In the genomic region with DNA sequence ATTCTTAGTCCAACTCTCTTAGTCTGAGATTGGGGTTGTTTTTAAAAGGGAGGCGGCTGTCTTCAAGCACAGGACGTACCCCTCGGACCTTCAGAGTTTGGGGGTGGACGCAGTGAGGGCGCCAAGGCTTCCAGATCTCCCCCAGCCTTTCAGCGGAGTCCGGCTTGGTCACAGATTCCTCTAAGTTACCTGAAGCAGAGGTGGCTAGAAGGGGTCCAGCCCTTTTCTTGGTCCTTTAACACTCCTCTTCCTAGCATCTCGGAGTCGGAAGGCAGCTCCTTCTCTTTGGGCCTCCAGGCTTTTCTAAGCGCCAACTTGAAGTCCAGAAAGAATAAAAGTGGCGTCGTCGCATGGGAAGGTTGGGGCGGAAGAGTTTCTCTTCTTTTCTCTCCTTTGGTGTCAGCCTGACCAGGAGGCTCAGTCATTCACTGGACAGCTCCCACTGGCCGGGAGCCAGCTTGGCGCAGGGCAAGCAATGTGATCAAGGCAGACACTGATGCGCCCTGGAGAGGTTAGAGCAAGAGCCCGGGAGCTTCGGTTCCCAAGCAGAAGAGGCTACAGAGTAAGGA, we compare ENCODE assay signal across 8 cellular contexts. TPM values are rescaled to one million over a fixed set of nuclear protein-coding genes. Genes with fewer than 3 reads are reported as not detected.
DNase-seq lines count a peak whose midpoint lies in the region; ATAC-seq, FAIRE-seq and TF ChIP-seq lines count a peak whose summit lies in the region.

No MANE protein-coding gene starts in this region.

- peaks cover 3% of the 10 kb centered on the region for H3K27me3 Mint-ChIP-seq in Caco-2 (ENCODE audit: insufficient read depth, unreplicated experiment)
- H3K27me3 Mint-ChIP-seq in activated T-cell treated with anti-CD3 and anti-CD28 coated beads, Interleukin-2, amount 50 U/mL, for 72 hours (ENCODE audit: low read depth) = peaks cover 56% of the 10 kb centered on the region

- H3K9me3 ChIP-seq in Caco-2 (no peaks in the 10 kb centered on the region), ovary (no peaks in the 10 kb centered on the region)

- peak overlapping the region; percentile 38 for H3K4me3 ChIP-seq in Caco-2 (ENCODE audit: low read depth, low read length)
- peak overlapping the region; percentile 33 for H3K4me3 ChIP-seq in ovary

- peaks cover 42% of the 10 kb centered on the region for H3K36me3 Mint-ChIP-seq in Caco-2 (ENCODE audit: insufficient read depth, unreplicated experiment)
- peaks cover 0 to 2% of the 10 kb centered on the region in 2 donors for H3K36me3 Mint-ChIP-seq in activated T-cell treated with anti-CD3 and anti-CD28 coated beads, Interleukin-2, amount 50 U/mL, for 72 hours (ENCODE audit: insufficient read depth in 2 of 2)

- intact Hi-C loops in Caco-2 (cut with micrococcal nuclease; ENCODE audit: unreplicated experiment) = loop anchor here (1.0 kb wide), 2 partner anchors 19 to 50 kb away; no protein-coding TSS in a partner anchor
- intact Hi-C loops in head of caudate nucleus (cut with DNase I) = loop anchor here (5.0 kb wide), 1 partner anchor 50 kb away; the partner anchor contains the start of gene RNASE4
- intact Hi-C loops in ovary (cut with DNase I) = loop anchor here in 1 of 4 donors (5.0 kb wide), 1 partner anchor 50 kb away; the partner anchor contains the start of gene RNASE4

- H3K27ac Mint-ChIP-seq in Caco-2 (ENCODE audit: unreplicated experiment) = peak overlapping the region; percentile 92
- peak overlapping the region; percentile 11 for H3K27ac Mint-ChIP-seq in activated T-cell treated with anti-CD3 and anti-CD28 coated beads, Interleukin-2, amount 50 U/mL, for 72 hours

- ATAC-seq in activated T-cell treated with anti-CD3 and anti-CD28 coated beads, Interleukin-2, amount 50 U/mL, for 72 hours (replicated peaks in 1 of 2) = no peak

- H3K27me3 ChIP-seq in Caco-2 (replicated peaks; ENCODE audit: control insufficient read depth, insufficient read depth, low read length) = no peaks in the 10 kb centered on the region
- H3K27me3 ChIP-seq in ovary = no peaks in the 10 kb centered on the region

- H3K4me3 Mint-ChIP-seq in Caco-2 (ENCODE audit: unreplicated experiment) = peak overlapping the region; percentile 93
- H3K4me3 Mint-ChIP-seq in activated T-cell treated with anti-CD3 and anti-CD28 coated beads, Interleukin-2, amount 50 U/mL, for 72 hours = peak overlapping the region; percentile 88 to 92

- H3K36me3 ChIP-seq in Caco-2 (ENCODE audit: control insufficient read depth, insufficient read depth, low read length) (no peaks in the 10 kb centered on the region), ovary (no peaks in the 10 kb centered on the region)

- BruUV-seq in Caco-2 (replicated peaks; lab: Mats Ljungman, UMichigan) = no TSS peak

- H3K27ac ChIP-seq in ovary = no peak overlapping the region

- no peak for TF ChIP-seq POLR2A in ovary (IDR thresholded peaks at IDR 0.05)

- no peak for TF ChIP-seq EP300 in ovary (IDR thresholded peaks at IDR 0.05)

- no peak for FAIRE-seq in HTR-8/SVneo (lab: Jason Lieb, UNC)

- WGBS in ovary, 3 donors = 0 to 1% (median 0%) methylated on average over 19 of the region's 19 CpGs

- TF ChIP-seq CTCF in Caco-2 (IDR thresholded peaks at IDR 0.05; ENCODE audit: insufficient read depth in 1 of 2, low read depth in 1 of 2, low read length in 1 of 2, severe bottlenecking in 1 of 2, unreplicated experiment in 1 of 2) (no peak), ovary (IDR thresholded peaks at IDR 0.05) (no peak)

- H3K4me1 ChIP-seq in Caco-2 (peaks cover 7% of the 10 kb centered on the region), ovary (ENCODE audit: insufficient read depth) (peaks cover 5% of the 10 kb centered on the region)

- CTCF ChIA-PET in Caco-2 (lab: Charles Lee) = interaction anchor here (0.9 to 2.0 kb wide), 3 partner anchors 19 to 53 kb away, joined by 4 to 9 read pairs (median 9); partner anchors contain the start of gene RNASE4

- DNase-seq in Caco-2 = peak; percentile 72 to 74
- DNase-seq in HUDEP-2 (lab: John Stamatoyannopoulos, UW; ENCODE audit: unreplicated experiment in 76 of 76) = peak in 70 of 76 experiments; percentile 7 to 76 (median 45)
- DNase-seq in activated T-cell treated with anti-CD3 and anti-CD28 coated beads, Interleukin-2, amount 50 U/mL, for 72 hours = no peak
- peak in 37 of 42 donors; percentile 35 to 83 (median 62) for DNase-seq in head of caudate nucleus
- DNase-seq in ovary = peak; percentile 75 to 84 (median 81)
- no peak for DNase-seq in GOT3 (lab: John Stamatoyannopoulos, UW)
- DNase-seq in AML-193 (lab: John Stamatoyannopoulos, UW) = no peak
- no peak for DNase-seq in HTR-8/SVneo (ENCODE audit: insufficient read length, low spot score)

- peaks cover 28% of the 10 kb centered on the region for H3K4me1 Mint-ChIP-seq in Caco-2 (ENCODE audit: low read depth, unreplicated experiment)
- peaks cover 50% of the 10 kb centered on the region for H3K4me1 Mint-ChIP-seq in activated T-cell treated with anti-CD3 and anti-CD28 coated beads, Interleukin-2, amount 50 U/mL, for 72 hours (ENCODE audit: low read depth)

- POLR2A ChIA-PET in Caco-2 (lab: Charles Lee) = interaction anchor here (1.0 kb wide), 1 partner anchor 19 kb away, joined by 4 read pairs; no protein-coding TSS in a partner anchor

- no peaks in the 10 kb centered on the region for H3K9me3 Mint-ChIP-seq in Caco-2 (ENCODE audit: unreplicated experiment)
- peaks cover 0 to 2% of the 10 kb centered on the region in 2 donors for H3K9me3 Mint-ChIP-seq in activated T-cell treated with anti-CD3 and anti-CD28 coated beads, Interleukin-2, amount 50 U/mL, for 72 hours

RNA-seq across cellular contexts. Expression of gene OR6S1, which starts 9.6 kb away (rescaled TPM):
- total RNA-seq in Caco-2 (2022) (not detected in 2 replicates), ovary (not detected)
- total RNA-seq in activated T-cell treated with anti-CD3 and anti-CD28 coated beads, Interleukin-2, amount 50 U/mL, for 72 hours = not detected
- not detected for polyA plus RNA-seq in ovary

RNA-seq across cellular contexts. Expression of gene RNASE12, which starts 40.7 kb away (rescaled TPM):
- total RNA-seq in Caco-2 (2022) = not detected in 2 replicates
- total RNA-seq in activated T-cell treated with anti-CD3 and anti-CD28 coated beads, Interleukin-2, amount 50 U/mL, for 72 hours = not detected
- not detected for total RNA-seq in ovary
- not detected for polyA plus RNA-seq in ovary

RNA-seq across cellular contexts. Expression of gene RNASE11, which starts 44.1 kb away (rescaled TPM):
- not detected in 2 replicates for total RNA-seq in Caco-2 (2022)
- total RNA-seq in activated T-cell treated with anti-CD3 and anti-CD28 coated beads, Interleukin-2, amount 50 U/mL, for 72 hours = not detected
- total RNA-seq in ovary = not detected
- under 1 TPM in 1 of 2 donors, not detected in 1; 0.28 TPM for polyA plus RNA-seq in ovary

RNA-seq across cellular contexts. Expression of gene RNASE4, which starts 52.5 kb away (rescaled TPM):
- total RNA-seq in Caco-2 (2022) = 8.8 and 9.2 TPM in 2 replicates
- under 1 TPM; 0.63 to 0.79 TPM for total RNA-seq in activated T-cell treated with anti-CD3 and anti-CD28 coated beads, Interleukin-2, amount 50 U/mL, for 72 hours
- total RNA-seq in ovary = 100 to 1,000 TPM in 3 of 7 donors, 10 to 100 TPM in 4; 42.0 to 179 (median 97.6) TPM
- 100 to 1,000 TPM; 156 to 183 TPM for polyA plus RNA-seq in ovary

RNA-seq across cellular contexts. Expression of gene ANG, which starts 56.7 kb away (rescaled TPM):
- total RNA-seq in Caco-2 (2022) = 23.6 and 24.7 TPM in 2 replicates
- total RNA-seq in activated T-cell treated with anti-CD3 and anti-CD28 coated beads, Interleukin-2, amount 50 U/mL, for 72 hours = 1 to 10 TPM in 1 of 2 donors, under 1 TPM in 1; 0.67 to 2.5 TPM
- total RNA-seq in ovary = 10 to 100 TPM; 13.2 to 72.8 (median 39.1) TPM
- 10 to 100 TPM; 65.2 to 80.5 TPM for polyA plus RNA-seq in ovary

Comparison
In these comparisons a context has a peak if more than half of its experiments do, and no peak if none do; other contexts are left out.
1. DNase-seq: peak in Caco-2 (2 of 2), HUDEP-2 (70 of 76), head of caudate nucleus (37 of 42) and ovary (5 of 5); none in activated T-cell treated with anti-CD3 and anti-CD28 coated beads, Interleukin-2, amount 50 U/mL, for 72 hours (0 of 2), GOT3 (single experiment), AML-193 (0 of 2) and HTR-8/SVneo (single experiment).